In genomic region chr21:41141031-41141457, GRCh38 we compare ENCODE assay signal across 20 cellular contexts. TPM values are rescaled to one million over a fixed set of nuclear protein-coding genes. Genes with fewer than 3 reads are reported as not detected.
A peak's percentile ranks its signal among the peaks of the same experiment; 100 is the strongest.
DNase-seq lines count a peak whose midpoint lies in the region; ATAC-seq and TF ChIP-seq lines count a peak whose summit lies in the region.
"Had no signal": no experiment of that assay in that cellular context is flagged by ENCODE, and none has a peak within 500 bp of the region (broad histone marks: within the 10 kb centered on the region; RNA-seq: fewer than 3 reads in every experiment).

No MANE protein-coding gene starts in this region.

- H3K9me3 ChIP-seq in PC-9 (ENCODE audit: insufficient read depth, low read depth) (no peaks in the 10 kb centered on the region), esophagus muscularis mucosa (no peaks in the 10 kb centered on the region)
- H3K9me3 ChIP-seq: right atrium auricular region, upper lobe of left lung had no signal

- no peak overlapping the region for H3K4me3 ChIP-seq in PC-9
- no peak overlapping the region for H3K4me3 ChIP-seq in epithelial cell of esophagus (ENCODE audit: low read length)
- H3K4me3 ChIP-seq in esophagus muscularis mucosa, result no peak overlapping the region
- H3K4me3 ChIP-seq: right atrium auricular region, upper lobe of left lung had no signal

- H3K36me3 ChIP-seq in PC-9 (ENCODE audit: low read depth) (no peaks in the 10 kb centered on the region), esophagus muscularis mucosa (no peaks in the 10 kb centered on the region)
- H3K36me3 ChIP-seq: right atrium auricular region, upper lobe of left lung had no signal

- no peak for TF ChIP-seq POLR2A in esophagus muscularis mucosa (IDR thresholded peaks at IDR 0.05; ENCODE audit: low read depth)

- peak; percentile 79 for DNase-seq in Daoy (ENCODE audit: low read depth)
- peak; percentile 45 to 52 for DNase-seq in PC-9
- peak; percentile 39 for DNase-seq in epithelial cell of esophagus (ENCODE audit: low read depth)
- DNase-seq in pulmonary artery endothelial cell (ENCODE audit: low read depth, low spot score), result peak; percentile 56
- DNase-seq in esophagus muscularis mucosa (ENCODE audit: extremely low spot score), result no peak
- DNase-seq in NOMO-1 treated with DMSO at 0.1 percent for 48 hours (lab: John Stamatoyannopoulos, UW; ENCODE audit: unreplicated experiment), result no peak
- DNase-seq in stimulated activated CD4-positive, alpha-beta T cell treated with anti-CD3 and anti-CD28 coated beads, Interleukin-2, amount 100 ng/mL, for 48 hours, result no peak
- DNase-seq: activated CD4-positive, alpha-beta T cell treated with anti-CD3 and anti-CD28 coated beads, Interleukin-2, amount 50 U/mL, for 48 hours; aorta; CD4-positive, CD25-positive, alpha-beta regulatory T cell; effector memory CD4-positive, alpha-beta T cell; islet precursor cell; NCI-H187 treated with DMSO at 0.1 percent for 48 hours; NCI-H69; stimulated activated naive CD4-positive, alpha-beta T cell; upper lobe of left lung had no signal

- TF ChIP-seq CTCF in PC-9 (conservative IDR thresholded peaks at IDR 0.05), result no peak
- no peak for TF ChIP-seq CTCF in epithelial cell of esophagus (IDR thresholded peaks at IDR 0.05; ENCODE audit: insufficient read depth, low read depth, low read length, missing control alignments)
- no peak for TF ChIP-seq CTCF in esophagus muscularis mucosa (IDR thresholded peaks at IDR 0.05)

- BruUV-seq in PC-9 (replicated peaks; lab: Mats Ljungman, UMichigan), result no TSS peak

- intact Hi-C loops in PC-9 (cut with micrococcal nuclease; ENCODE audit: unreplicated experiment) (no loop called here), esophagus muscularis mucosa (cut with DNase I) (no loop called here)

- no peak for ATAC-seq in GM21515 (IDR thresholded peaks at IDR 0.05; ENCODE audit: unreplicated experiment)
- ATAC-seq: Right ventricle myocardium inferior had no signal

- H3K4me1 ChIP-seq in PC-9 (replicated peaks; ENCODE audit: insufficient read depth) (no peaks in the 10 kb centered on the region), esophagus muscularis mucosa (peaks cover 7 to 16% (median 16%) of the 10 kb centered on the region in 4 donors)

- CTCF ChIA-PET in PC-9 (lab: Charles Lee), result no interaction called here

- H3K79me2 ChIP-seq in PC-9 (ENCODE audit: low read depth), result no peaks in the 10 kb centered on the region

- no peaks in the 10 kb centered on the region for H3K9me2 ChIP-seq in PC-9 (ENCODE audit: insufficient read depth)

- POLR2A ChIA-PET in PC-9 (lab: Charles Lee; ENCODE audit: unreplicated experiment), result no interaction called here

- no peak overlapping the region for H3K27ac ChIP-seq in PC-9
- H3K27ac ChIP-seq in esophagus muscularis mucosa (replicated peaks in 1 of 4), result no peak overlapping the region
- H3K27ac ChIP-seq: KMS-11, right atrium auricular region, upper lobe of left lung had no signal

- H4K20me1 ChIP-seq in PC-9 (ENCODE audit: insufficient read depth), result no peaks in the 10 kb centered on the region

- no peak for TF ChIP-seq EP300 in esophagus muscularis mucosa (IDR thresholded peaks at IDR 0.05)

- no peaks in the 10 kb centered on the region for H3F3A ChIP-seq in PC-9 (ENCODE audit: insufficient read depth, low read depth)

- H2AFZ ChIP-seq in PC-9, result no peak overlapping the region

- no CpG with 5 or more reads among the region's 2 CpGs for whole genome bisulfite sequencing in esophagus muscularis mucosa

- no peak overlapping the region for H3K4me2 ChIP-seq in PC-9
- H3K4me2 ChIP-seq: KMS-11 had no signal

- H3K27me3 ChIP-seq in PC-9 (ENCODE audit: insufficient read depth, low read depth), result no peaks in the 10 kb centered on the region
- peaks cover 0 to 4% (median 0%) of the 10 kb centered on the region in 4 donors for H3K27me3 ChIP-seq in esophagus muscularis mucosa
- H3K27me3 ChIP-seq: right atrium auricular region, upper lobe of left lung had no signal

RNA-seq across cellular contexts. Expression of gene BACE2, which starts 26.9 kb away (rescaled TPM):
- 70.5 and 74.0 TPM in 2 replicates for total RNA-seq in Daoy (2014; rRNA removed; shearing (Covaris generic))
- 40.8 and 43.8 TPM in 2 replicates for total RNA-seq in PC-9 (2021)
- 129 and 132 TPM in 2 replicates for total RNA-seq in pulmonary artery endothelial cell
- total RNA-seq in esophagus muscularis mucosa, result 10 to 100 TPM; 44.9 to 61.6 (median 58.2) TPM

Comparison
In these comparisons a context has a peak if more than half of its experiments do, and no peak if none do; other contexts are left out.
1. DNase-seq: peak in Daoy (single experiment), PC-9 (2 of 2), epithelial cell of esophagus (single experiment) and pulmonary artery endothelial cell (single experiment); none in esophagus muscularis mucosa (single experiment), NOMO-1 treated with DMSO at 0.1 percent for 48 hours (single experiment) and stimulated activated CD4-positive, alpha-beta T cell treated with anti-CD3 and anti-CD28 coated beads, Interleukin-2, amount 100 ng/mL, for 48 hours (0 of 2).